8 cellular contexts compared by ENCODE assay signal in the genomic region with DNA sequence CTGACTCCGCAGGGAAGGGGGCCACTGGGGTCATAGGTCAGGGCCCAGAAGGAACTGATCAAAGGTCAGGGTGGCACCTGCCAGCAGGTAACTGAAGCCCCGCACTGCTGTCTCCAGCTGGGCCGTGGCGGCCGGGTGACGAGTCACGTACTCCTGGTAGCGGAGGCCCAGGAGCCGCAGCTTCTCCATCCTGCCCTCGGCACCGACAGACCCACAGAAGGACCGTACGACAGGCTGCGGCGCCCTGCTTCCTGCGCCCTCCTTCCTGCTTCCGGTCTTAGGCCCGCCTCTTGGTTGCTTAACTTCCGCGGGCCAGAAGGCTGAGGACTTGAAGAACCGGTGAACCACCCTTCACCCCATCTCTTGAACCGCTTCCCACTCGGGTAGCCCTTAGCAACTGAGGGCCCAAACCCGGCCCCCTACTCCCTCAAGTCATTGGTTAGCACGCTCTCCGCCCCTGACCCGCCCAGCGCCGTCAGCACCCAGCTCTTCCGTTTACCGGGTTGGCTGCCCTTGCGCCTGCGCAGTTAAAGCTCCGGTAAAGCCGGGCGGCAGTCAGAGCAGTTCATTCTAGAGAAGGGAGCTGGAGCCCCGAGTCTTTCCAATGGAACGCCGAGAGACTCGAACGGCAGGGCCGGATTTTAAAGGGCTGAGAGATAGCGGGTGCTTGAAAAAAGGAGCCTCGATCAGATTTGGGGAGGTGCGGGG. TPM values are rescaled to one million over a fixed set of nuclear protein-coding genes. Genes with fewer than 3 reads are reported as not detected.
DNase-seq lines count a peak whose midpoint lies in the region; ATAC-seq and TF ChIP-seq lines count a peak whose summit lies in the region.

A gene (minus strand): TSS at position 255 of the 708 bp plus-strand sequence. CDS start 66 bp downstream, at position 189.

- POLR2A ChIA-PET in BJ (lab: Charles Lee), result interaction anchor here (0.6 kb wide), 1 partner anchor 75 kb away, joined by 3 read pairs; no protein-coding TSS in a partner anchor

- peaks cover 18% of the 10 kb centered on the region for H3K36me3 ChIP-seq in BJ (ENCODE audit: control insufficient read depth, insufficient read depth, low read length)

- TF ChIP-seq CTCF in BJ (IDR thresholded peaks at IDR 0.05; ENCODE audit: insufficient read depth, low read depth, low read length), result no peak
- TF ChIP-seq CTCF in coronary artery (IDR thresholded peaks at IDR 0.05), result no peak

- peak within 1 kb of the TSS; percentile 90 for H3K4me3 ChIP-seq in BJ (ENCODE audit: low read depth, low read length)
- H3K4me3 ChIP-seq in coronary artery, result peak within 1 kb of the TSS; percentile 83

- DNase-seq in BJ (ENCODE audit: low read depth) (peak; percentile 99), NCI-H526 treated with DMSO at 0.1 percent for 48 hours (lab: John Stamatoyannopoulos, UW) (peak; percentile 96), coronary artery (ENCODE audit: low spot score) (peak; percentile 99), left colon (peak; percentile 95 to 98)
- peak; percentile 99 for DNase-seq in activated CD4-positive, alpha-beta T cell treated with anti-CD3 and anti-CD28 coated beads, Interleukin-2, amount 10 ng/mL, durations not matched to agents 24 days and 14 days
- peak; percentile 98 for DNase-seq in stimulated activated CD4-positive, alpha-beta T cell treated with anti-CD3 and anti-CD28 coated beads, Interleukin-1b, Interleukin-23, amount 100 ng/mL, for 48 hours

- peak within 1 kb of the TSS; percentile 97 for H3K27ac Mint-ChIP-seq in activated CD4-positive, alpha-beta T cell treated with anti-CD3 and anti-CD28 coated beads, Interleukin-2, amount 10 ng/mL, durations not matched to agents 24 days and 14 days

- peak within 1 kb of the TSS; percentile 90 to 92 for H3K27ac ChIP-seq in coronary artery

- CTCF ChIA-PET in BJ (lab: Yijun Ruan, JAX), result interaction anchor here (0.8 to 1.3 kb wide), 3 partner anchors 9 to 92 kb away, joined by 3 to 6 read pairs (median 3); no protein-coding TSS in a partner anchor

- H3K27me3 ChIP-seq in BJ (ENCODE audit: control insufficient read depth, insufficient read depth, low read length), result peaks cover 6% of the 10 kb centered on the region; the same call in 1 of the 2 replicates

- intact Hi-C loops in activated CD4-positive, alpha-beta T cell treated with anti-CD3 and anti-CD28 coated beads, Interleukin-2, amount 10 ng/mL, durations not matched to agents 24 days and 14 days (cut with micrococcal nuclease), result loop anchor here (1.0 to 2.0 kb wide), 5 partner anchors 32 to 201 kb away; a partner anchor contains a TSS
- intact Hi-C loops in left colon (cut with DNase I, micrococcal nuclease), result no loop called here

- peaks cover 21% of the 10 kb centered on the region for H3K4me1 Mint-ChIP-seq in activated CD4-positive, alpha-beta T cell treated with anti-CD3 and anti-CD28 coated beads, Interleukin-2, amount 10 ng/mL, durations not matched to agents 24 days and 14 days

- ATAC-seq in GM19324 (IDR thresholded peaks at IDR 0.05; ENCODE audit: low FRiP score, unreplicated experiment) (peak; percentile 90), HG03469 (IDR thresholded peaks at IDR 0.05; ENCODE audit: unreplicated experiment) (peak; percentile 72), left colon (peak; percentile 86)

- peaks cover 17% of the 10 kb centered on the region for H3K36me3 Mint-ChIP-seq in activated CD4-positive, alpha-beta T cell treated with anti-CD3 and anti-CD28 coated beads, Interleukin-2, amount 10 ng/mL, durations not matched to agents 24 days and 14 days (ENCODE audit: low read depth)

- no peaks in the 10 kb centered on the region for H3K9me3 Mint-ChIP-seq in activated CD4-positive, alpha-beta T cell treated with anti-CD3 and anti-CD28 coated beads, Interleukin-2, amount 10 ng/mL, durations not matched to agents 24 days and 14 days

- peak within 1 kb of the TSS; percentile 99 for H3K4me3 Mint-ChIP-seq in activated CD4-positive, alpha-beta T cell treated with anti-CD3 and anti-CD28 coated beads, Interleukin-2, amount 10 ng/mL, durations not matched to agents 24 days and 14 days

- peaks cover 10% of the 10 kb centered on the region for H3K27me3 Mint-ChIP-seq in activated CD4-positive, alpha-beta T cell treated with anti-CD3 and anti-CD28 coated beads, Interleukin-2, amount 10 ng/mL, durations not matched to agents 24 days and 14 days

RNA-seq across cellular contexts. Expression of the gene that starts here (rescaled TPM):
- 24.7 and 37.4 TPM in 2 replicates for polyA plus RNA-seq in BJ (2011; rRNA removed)
- 12.1 and 17.2 TPM in 2 replicates for polyA minus RNA-seq in BJ (2011; rRNA and poly(A)+ RNA removed)
- 31.3 and 34.8 TPM in 2 replicates for total RNA-seq in activated CD4-positive, alpha-beta T cell treated with anti-CD3 and anti-CD28 coated beads, Interleukin-2, amount 10 ng/mL, durations not matched to agents 24 days and 14 days
- 10 to 100 TPM; 39.6 to 42.9 TPM for total RNA-seq in left colon

Comparison
In these comparisons a context has a peak if more than half of its experiments do, and no peak if none do; other contexts are left out.
1. Peak in every context shown above with its lines: DNase-seq, ATAC-seq, H3K4me3 ChIP-seq and H3K27ac ChIP-seq.